ENCODE assay signal across 7 cellular contexts in genomic region chr12:33323823-33324222, GRCh38.
"Had no signal": no experiment of that assay in that cellular context is flagged by ENCODE, and none has a peak within 500 bp of the region (broad histone marks: within the 10 kb centered on the region; RNA-seq: fewer than 3 reads in every experiment).

No MANE protein-coding gene starts in this region.

- FAIRE-seq: HTR-8/SVneo had no signal

- H3K4me3 ChIP-seq: GM23248 had no signal

- DNase-seq: GM23248, GOT3, H7, HCEC 1CT, IMR-90, KBM-7 had no signal

- H3K27ac ChIP-seq: GM23248 had no signal

- H3K9ac ChIP-seq: GM23248 had no signal

- H2AFZ ChIP-seq: GM23248 had no signal
